In the genomic region with DNA sequence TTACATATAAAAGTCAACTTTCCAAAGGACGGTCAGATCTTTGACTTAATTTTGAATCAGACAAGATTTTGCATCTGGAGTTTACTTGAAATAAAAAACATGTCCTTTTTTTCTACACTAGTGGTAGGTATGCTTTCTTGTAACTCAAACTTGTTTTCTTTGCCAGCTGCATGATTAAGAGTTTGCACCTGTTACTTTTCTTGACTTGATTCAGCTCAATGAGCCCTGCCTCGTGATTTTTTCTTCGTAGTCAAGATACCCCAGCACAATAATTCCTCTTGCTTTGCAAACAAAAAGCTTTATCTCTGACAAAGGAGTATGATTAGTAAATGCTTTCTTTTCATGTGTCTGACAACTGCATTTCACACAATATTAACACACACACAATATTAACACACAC, we compare ENCODE assay signal across 12 cellular contexts.
"Had no signal": no experiment of that assay in that cellular context is flagged by ENCODE, and none has a peak within 500 bp of the region (broad histone marks: within the 10 kb centered on the region; RNA-seq: fewer than 3 reads in every experiment).

No MANE protein-coding gene starts in this region.

- H3K4me1 ChIP-seq: ascending aorta, tibial artery, vagina had no signal

- ATAC-seq: esophagus mucosa had no signal

- DNase-seq: activated CD4-positive, CD25-positive, alpha-beta regulatory T cell treated with anti-CD3 and anti-CD28 coated beads, Interleukin-2, amount 50 U/mL, for 72 hours; activated T-cell treated with anti-CD3 and anti-CD28 coated beads, Interleukin-2, amount 50 U/mL, for 4 hours; hypothalamus; kidney glomerular epithelial cell; stimulated activated CD4-positive, alpha-beta T cell treated with anti-CD3 and anti-CD28 coated beads, Interleukin-4, amount 100 ng/mL, for 24 hours; tibial artery had no signal

- H3K27me3 ChIP-seq: ascending aorta, tibial artery, vagina had no signal

- H3K4me3 ChIP-seq: ascending aorta, tibial artery, vagina had no signal

- H3K27ac Mint-ChIP-seq: mesothelial cell of epicardium had no signal

- H3K4me1 Mint-ChIP-seq: mesothelial cell of epicardium had no signal

- H3K27ac ChIP-seq: ascending aorta, neutrophil, tibial artery, vagina had no signal

- H3K36me3 ChIP-seq: ascending aorta, neutrophil, tibial artery, vagina had no signal

- H3K9me3 Mint-ChIP-seq: activated naive CD4-positive, alpha-beta T cell treated with anti-CD3 and anti-CD28 coated beads, Interleukin-2, amount 50 U/mL, for 72 hours; activated T-cell treated with anti-CD3 and anti-CD28 coated beads, Interleukin-2, amount 50 U/mL, for 4 hours; mesothelial cell of epicardium had no signal

- H3K36me3 Mint-ChIP-seq: activated naive CD4-positive, alpha-beta T cell treated with anti-CD3 and anti-CD28 coated beads, Interleukin-2, amount 50 U/mL, for 72 hours; mesothelial cell of epicardium had no signal

- H3K4me3 Mint-ChIP-seq: activated T-cell treated with anti-CD3 and anti-CD28 coated beads, Interleukin-2, amount 50 U/mL, for 4 hours; mesothelial cell of epicardium had no signal

- H3K9me3 ChIP-seq: ascending aorta, neutrophil, tibial artery, vagina had no signal
